21 cellular contexts compared by ENCODE assay signal in the genomic region with DNA sequence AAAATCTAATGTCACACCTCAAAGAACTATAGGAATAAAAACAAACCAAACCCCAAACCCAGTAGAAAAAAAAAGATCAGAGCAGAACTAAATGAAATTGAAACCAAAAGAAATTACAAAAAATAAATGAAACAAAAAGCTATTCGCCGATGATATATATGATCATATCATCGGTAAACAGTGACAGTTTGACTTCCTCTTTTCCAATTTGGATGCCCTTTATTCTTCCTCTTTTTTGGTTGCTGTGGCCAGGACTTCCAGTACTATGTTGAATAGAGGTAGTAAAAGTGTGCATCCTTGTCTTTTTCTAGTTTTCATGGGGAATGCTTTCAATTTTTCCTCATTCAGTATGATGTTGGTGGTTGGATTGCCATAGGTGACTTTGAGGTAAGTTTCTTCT.
"Had no signal": no experiment of that assay in that cellular context is flagged by ENCODE, and none has a peak within 500 bp of the region (broad histone marks: within the 10 kb centered on the region; RNA-seq: fewer than 3 reads in every experiment).

No MANE protein-coding gene starts in this region.

- H3K36me3 ChIP-seq: breast epithelium, pancreas, tibial artery had no signal

- H3K27ac ChIP-seq: breast epithelium, dorsolateral prefrontal cortex, pancreas, tibial artery had no signal

- H3K9me3 ChIP-seq: pancreas, tibial artery had no signal

- DNase-seq: activated CD4-positive, alpha-beta memory T cell treated with anti-CD3 and anti-CD28 coated beads for 36 hours; activated CD4-positive, alpha-beta T cell treated with anti-CD3 and anti-CD28 coated beads for 48 hours; activated naive CD4-positive, alpha-beta T cell treated with Interleukin-2 at 50 U/mL for 16 hours; activated naive CD8-positive, alpha-beta T cell treated with anti-CD3 and anti-CD28 coated beads, Interleukin-2, amount 10 ng/mL, durations not matched to agents 7 days and 5 days; activated T-cell treated with anti-CD3 and anti-CD28 coated beads, Interleukin-2, amount 50 U/mL, for 48 hours; amniotic stem cell; dorsolateral prefrontal cortex; effector memory CD8-positive, alpha-beta T cell; glutamatergic neuron; hippocampal formation; left cardiac atrium; midbrain; natural killer cell; pancreas; right cardiac atrium; stimulated activated CD4-positive, alpha-beta T cell treated with anti-CD3 and anti-CD28 coated beads, Interleukin-4, amount 100 ng/mL, for 24 hours; stimulated activated naive CD8-positive, alpha-beta T cell treated with anti-CD3 and anti-CD28 coated beads, Interleukin-15, Interleukin-2, amounts not matched to agents 100 U/mL and 50 U/mL, for 24 hours; T-helper 9 cell; tibial artery had no signal

- H3K4me3 ChIP-seq: breast epithelium, dorsolateral prefrontal cortex, pancreas, tibial artery had no signal

- H3K27me3 ChIP-seq: breast epithelium, tibial artery had no signal

- ATAC-seq: effector memory CD8-positive, alpha-beta T cell; esophagus mucosa; left cardiac atrium; natural killer cell; pancreas; right cardiac atrium; stimulated activated naive CD8-positive, alpha-beta T cell treated with anti-CD3 and anti-CD28 coated beads, Interleukin-15, Interleukin-2, amounts not matched to agents 100 U/mL and 50 U/mL, for 24 hours had no signal

- H3K4me1 ChIP-seq: breast epithelium, pancreas, tibial artery had no signal
